ENCODE assay signal across 1 cellular context in the genomic region with DNA sequence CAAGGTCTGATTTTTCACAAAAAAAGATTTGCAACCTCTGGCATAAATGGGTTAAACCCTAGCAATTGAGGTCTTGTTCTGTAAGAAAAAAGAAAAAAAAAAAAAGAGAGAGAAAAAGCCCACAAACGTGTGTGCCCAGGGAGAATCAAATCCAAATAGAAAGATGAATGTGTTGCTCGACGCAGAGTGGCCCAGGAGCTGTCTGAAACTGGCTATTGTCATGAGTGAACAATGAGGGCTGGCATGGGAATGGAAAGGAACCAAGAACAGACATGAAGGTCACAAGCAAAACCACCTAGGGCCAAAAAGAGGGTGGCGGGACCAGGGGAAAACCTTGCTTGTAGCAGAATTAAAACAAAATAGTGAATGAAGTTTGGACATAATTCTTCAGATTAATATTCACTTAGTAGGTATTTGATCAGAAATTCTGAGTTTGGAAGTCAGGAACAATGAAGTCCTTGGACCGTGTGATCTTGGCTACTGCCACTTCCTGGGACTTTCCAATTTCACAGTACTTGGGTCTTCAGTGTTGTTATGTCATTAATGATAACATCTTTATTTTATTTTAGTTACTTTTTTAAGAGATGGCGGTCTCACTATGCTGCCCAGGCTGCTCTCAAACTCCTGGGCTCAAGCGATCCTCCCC.
TF ChIP-seq lines count a peak whose summit lies in the region.

No MANE protein-coding gene starts in this region.

TF ChIP-seq in A549, 52 proteins besides CTCF, POLR2A, EP300 and RAD21 (continued from another document):
- TF ChIP-seq, protein P1, sequence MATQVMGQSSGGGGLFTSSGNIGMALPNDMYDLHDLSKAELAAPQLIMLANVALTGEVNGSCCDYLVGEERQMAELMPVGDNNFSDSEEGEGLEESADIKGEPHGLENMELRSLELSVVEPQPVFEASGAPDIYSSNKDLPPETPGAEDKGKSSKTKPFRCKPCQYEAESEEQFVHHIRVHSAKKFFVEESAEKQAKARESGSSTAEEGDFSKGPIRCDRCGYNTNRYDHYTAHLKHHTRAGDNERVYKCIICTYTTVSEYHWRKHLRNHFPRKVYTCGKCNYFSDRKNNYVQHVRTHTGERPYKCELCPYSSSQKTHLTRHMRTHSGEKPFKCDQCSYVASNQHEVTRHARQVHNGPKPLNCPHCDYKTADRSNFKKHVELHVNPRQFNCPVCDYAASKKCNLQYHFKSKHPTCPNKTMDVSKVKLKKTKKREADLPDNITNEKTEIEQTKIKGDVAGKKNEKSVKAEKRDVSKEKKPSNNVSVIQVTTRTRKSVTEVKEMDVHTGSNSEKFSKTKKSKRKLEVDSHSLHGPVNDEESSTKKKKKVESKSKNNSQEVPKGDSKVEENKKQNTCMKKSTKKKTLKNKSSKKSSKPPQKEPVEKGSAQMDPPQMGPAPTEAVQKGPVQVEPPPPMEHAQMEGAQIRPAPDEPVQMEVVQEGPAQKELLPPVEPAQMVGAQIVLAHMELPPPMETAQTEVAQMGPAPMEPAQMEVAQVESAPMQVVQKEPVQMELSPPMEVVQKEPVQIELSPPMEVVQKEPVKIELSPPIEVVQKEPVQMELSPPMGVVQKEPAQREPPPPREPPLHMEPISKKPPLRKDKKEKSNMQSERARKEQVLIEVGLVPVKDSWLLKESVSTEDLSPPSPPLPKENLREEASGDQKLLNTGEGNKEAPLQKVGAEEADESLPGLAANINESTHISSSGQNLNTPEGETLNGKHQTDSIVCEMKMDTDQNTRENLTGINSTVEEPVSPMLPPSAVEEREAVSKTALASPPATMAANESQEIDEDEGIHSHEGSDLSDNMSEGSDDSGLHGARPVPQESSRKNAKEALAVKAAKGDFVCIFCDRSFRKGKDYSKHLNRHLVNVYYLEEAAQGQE (IDR thresholded peaks at IDR 0.05) = no peak
